ENCODE assay signal across 26 cellular contexts in the genomic region with DNA sequence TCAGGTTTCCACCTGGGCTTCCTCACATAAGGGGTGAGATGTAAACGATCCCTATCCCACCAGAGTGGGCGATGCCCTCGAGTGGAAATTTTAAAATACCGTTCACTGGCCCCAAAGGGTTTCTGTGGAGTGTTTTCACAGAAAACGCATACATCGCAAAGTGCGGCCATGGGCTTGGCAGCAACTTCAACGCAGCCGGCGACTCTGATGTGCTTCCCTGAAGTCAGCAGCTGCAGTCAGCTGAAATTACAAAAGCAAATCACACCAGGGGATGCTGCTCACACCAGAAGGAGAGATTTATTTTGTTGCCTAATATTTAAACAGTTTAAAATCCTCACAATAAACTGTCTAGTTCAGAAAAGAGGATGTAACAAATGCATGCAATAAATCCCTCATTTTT. TPM values are rescaled to one million over a fixed set of nuclear protein-coding genes. Genes with fewer than 3 reads are reported as not detected.
DNase-seq lines count a peak whose midpoint lies in the region; ATAC-seq and TF ChIP-seq lines count a peak whose summit lies in the region.
"Had no signal": no experiment of that assay in that cellular context is flagged by ENCODE, and none has a peak within 500 bp of the region (broad histone marks: within the 10 kb centered on the region; RNA-seq: fewer than 3 reads in every experiment).

No MANE protein-coding gene starts in this region.

- dilution Hi-C loops in IMR-90 (cut with HindIII; ENCODE audit: low sequenced_read_pairs, unreplicated experiment): no loop called here

- no peak overlapping the region for H4K5ac ChIP-seq in IMR-90 (ENCODE audit: low read depth, low read length)

- TF ChIP-seq RAD21 in IMR-90 (IDR thresholded peaks at IDR 0.05; ENCODE audit: low read length): no peak

- no peak overlapping the region for H3K23ac ChIP-seq in IMR-90 (ENCODE audit: low read depth, low read length)

- H2AFZ ChIP-seq in IMR-90 (replicated peaks; ENCODE audit: low read length, poor library complexity) (peak overlapping the region; percentile 68), OCI-LY7 (ENCODE audit: low read length) (no peak overlapping the region)

- no peaks in the 10 kb centered on the region for H3K9me2 ChIP-seq in OCI-LY7 (ENCODE audit: insufficient read depth, low read length)

- WGBS in IMR-90 (ENCODE audit: extremely low coverage in 2 of 2, insufficient read length in 1 of 2), 2 experiments: no CpG with 5 or more reads among the region's 10 CpGs

- H3K4ac ChIP-seq in IMR-90 (ENCODE audit: low read depth, low read length): no peak overlapping the region

- H2BK5ac ChIP-seq in IMR-90 (ENCODE audit: low read depth, low read length, poor library complexity, severe bottlenecking): no peak overlapping the region

- H3K79me1 ChIP-seq in IMR-90 (ENCODE audit: low read depth in 1 of 2, low read length in 2 of 2): no peaks in the 10 kb centered on the region

- H3K27ac ChIP-seq in BLaER1 treated with 17β-estradiol and CSF1 and Interleukin-3, amounts not matched to agents 10 nM and 100 nM: peak overlapping the region in 5 of 11 experiments; percentile 24 to 67 (median 58); a peak in 8 of 22 replicates
- no peak overlapping the region for H3K27ac ChIP-seq in IMR-90 (ENCODE audit: insufficient read depth, low read length)
- H3K27ac ChIP-seq in OCI-LY7 (ENCODE audit: low read depth, low read length, poor library complexity, severe bottlenecking): peak overlapping the region; percentile 12
- H3K27ac ChIP-seq: brain microvascular endothelial cell, esophagus muscularis mucosa, heart left ventricle, tibial artery had no signal

- peaks cover 4% of the 10 kb centered on the region for H3K9me1 ChIP-seq in IMR-90 (ENCODE audit: insufficient read depth, low read length)

- H3K14ac ChIP-seq in IMR-90 (replicated peaks; ENCODE audit: low read depth, low read length): no peak overlapping the region

- no peak overlapping the region for H2BK15ac ChIP-seq in IMR-90 (ENCODE audit: low read depth, low read length)

- no peak for DNase-seq in IMR-90
- DNase-seq in OCI-LY7 (ENCODE audit: low spot score): no peak
- peak; percentile 50 for DNase-seq in posterior vena cava (ENCODE audit: low spot score)
- DNase-seq in hippocampal formation (lab: John Stamatoyannopoulos, UW): no peak
- DNase-seq: activated CD4-positive, alpha-beta memory T cell treated with anti-CD3 and anti-CD28 coated beads, Interleukin-2, amount 10 ng/mL, durations not matched to agents 7 days and 5 days; activated CD4-positive, alpha-beta T cell treated with anti-CD3 and anti-CD28 coated beads for 1 hour; activated CD8-positive, alpha-beta memory T cell treated with anti-CD3 and anti-CD28 coated beads, Interleukin-2, amount 50 U/mL, for 4 hours; activated naive CD4-positive, alpha-beta T cell treated with anti-CD3 and anti-CD28 coated beads, Interleukin-2, amount 50 U/mL, for 16 hours; brain microvascular endothelial cell; cerebellar nuclear complex; foreskin melanocyte; GDM1; heart left ventricle; left ventricle myocardium superior; NCI-H524 treated with DMSO at 0.1 percent for 48 hours; right cardiac atrium; SHP77; stomach; T-helper 2 cell; tibial artery had no signal

- TF ChIP-seq CTCF in IMR-90 (conservative IDR thresholded peaks at IDR 0.05; ENCODE audit: low read depth, low read length) (no peak), OCI-LY7 (conservative IDR thresholded peaks at IDR 0.05; ENCODE audit: low read length) (no peak)

- no peak overlapping the region for H2BK20ac ChIP-seq in IMR-90 (ENCODE audit: low read depth, low read length)

- H3K4me2 ChIP-seq in BLaER1 treated with 17β-estradiol and CSF1 and Interleukin-3, amounts not matched to agents 10 nM and 100 nM: peak overlapping the region; percentile 71 to 81 (median 77)
- no peak overlapping the region for H3K4me2 ChIP-seq in IMR-90 (ENCODE audit: low read depth, low read length)
- no peak overlapping the region; the same call in 1 of the 2 replicates for H3K4me2 ChIP-seq in OCI-LY7 (ENCODE audit: low read length)

- no peak overlapping the region for H4K8ac ChIP-seq in IMR-90 (ENCODE audit: low read depth in 2 of 2, low read length in 2 of 2)

- no peaks in the 10 kb centered on the region for H3K9me3 ChIP-seq in BLaER1 treated with 17β-estradiol and CSF1 and Interleukin-3, amounts not matched to agents 10 nM and 100 nM (replicated peaks in 1 of 11)
- no peaks in the 10 kb centered on the region for H3K9me3 ChIP-seq in IMR-90 (ENCODE audit: control insufficient read depth, insufficient read depth, low read length)
- H3K9me3 ChIP-seq in OCI-LY7 (ENCODE audit: low read length): no peaks in the 10 kb centered on the region
- H3K9me3 ChIP-seq: esophagus muscularis mucosa, heart left ventricle, stomach, tibial artery had no signal

- no peaks in the 10 kb centered on the region for H3K36me3 ChIP-seq in BLaER1 treated with 17β-estradiol and CSF1 and Interleukin-3, amounts not matched to agents 10 nM and 100 nM
- H3K36me3 ChIP-seq in IMR-90 (ENCODE audit: control insufficient read depth, insufficient read depth, low read length) (no peaks in the 10 kb centered on the region), OCI-LY7 (ENCODE audit: insufficient read depth, low read length) (no peaks in the 10 kb centered on the region)
- H3K36me3 ChIP-seq: brain microvascular endothelial cell, esophagus muscularis mucosa, heart left ventricle, stomach, tibial artery had no signal

- H4K20me1 ChIP-seq in BLaER1 treated with 17β-estradiol and CSF1 and Interleukin-3, amounts not matched to agents 10 nM and 100 nM: no peaks in the 10 kb centered on the region
- H4K20me1 ChIP-seq in IMR-90 (ENCODE audit: insufficient read depth, low read length) (no peaks in the 10 kb centered on the region), OCI-LY7 (ENCODE audit: insufficient read depth, low read length) (no peaks in the 10 kb centered on the region)

- H4K91ac ChIP-seq in IMR-90 (ENCODE audit: insufficient read depth, low read depth, low read length): no peak overlapping the region

- H3K4me1 ChIP-seq in BLaER1 treated with 17β-estradiol and CSF1 and Interleukin-3, amounts not matched to agents 10 nM and 100 nM: peaks cover 33 to 63% (median 57%) of the 10 kb centered on the region in 10 experiments
- H3K4me1 ChIP-seq in IMR-90 (ENCODE audit: control insufficient read depth, insufficient read depth, low read length) (no peaks in the 10 kb centered on the region; the same call in 1 of the 2 replicates), OCI-LY7 (ENCODE audit: insufficient read depth, low read length, poor library complexity, severe bottlenecking) (peaks cover 5% of the 10 kb centered on the region)
- H3K4me1 ChIP-seq: esophagus muscularis mucosa, tibial artery had no signal

- BruUV-seq in IMR-90 (replicated peaks; lab: Mats Ljungman, UMichigan) (no TSS peak), OCI-LY7 (replicated peaks; lab: Mats Ljungman, UMichigan) (no TSS peak)

- H3K9ac ChIP-seq in BLaER1 treated with 17β-estradiol and CSF1 and Interleukin-3, amounts not matched to agents 10 nM and 100 nM: peak overlapping the region; percentile 3 to 68 (median 50); a peak in 15 of 22 replicates
- H3K9ac ChIP-seq in IMR-90 (ENCODE audit: low read depth, low read length): no peak overlapping the region

- H3K27me3 ChIP-seq in BLaER1 treated with 17β-estradiol and CSF1 and Interleukin-3, amounts not matched to agents 10 nM and 100 nM: peaks cover 0 to 4% (median 0%) of the 10 kb centered on the region in 11 experiments; a peak in 1 of 22 replicates
- no peaks in the 10 kb centered on the region for H3K27me3 ChIP-seq in IMR-90 (ENCODE audit: control insufficient read depth, insufficient read depth, low read length)
- H3K27me3 ChIP-seq: brain microvascular endothelial cell, heart left ventricle, stomach, tibial artery had no signal

- POLR2A ChIA-PET in IMR-90 (lab: Charles Lee; ENCODE audit: unreplicated experiment): no interaction called here
- POLR2A ChIA-PET in OCI-LY7 (lab: Charles Lee): no interaction called here

- H2BK120ac ChIP-seq in IMR-90 (ENCODE audit: low read depth, low read length): no peak overlapping the region

- H3K79me2 ChIP-seq in OCI-LY7 (ENCODE audit: insufficient read depth, low read depth, low read length): no peaks in the 10 kb centered on the region

- H3K56ac ChIP-seq in IMR-90 (ENCODE audit: extremely low read depth, insufficient read depth, low read length): no peak overlapping the region

- no peak overlapping the region for H2AK9ac ChIP-seq in IMR-90 (replicated peaks; ENCODE audit: low read depth, low read length, poor library complexity)

- ATAC-seq in IMR-90 (ENCODE audit: low read depth) (no peak), GM21528 (IDR thresholded peaks at IDR 0.05; ENCODE audit: low FRiP score, unreplicated experiment) (no peak), HG03039 (IDR thresholded peaks at IDR 0.05; ENCODE audit: unreplicated experiment) (no peak)
- ATAC-seq: heart left ventricle, left ventricle myocardium superior, right cardiac atrium had no signal

- peak overlapping the region in 2 of 10 experiments; percentile 6 to 33; a peak in 2 of 20 replicates for H3K4me3 ChIP-seq in BLaER1 treated with 17β-estradiol and CSF1 and Interleukin-3, amounts not matched to agents 10 nM and 100 nM
- H3K4me3 ChIP-seq in IMR-90 (ENCODE audit: insufficient read depth, low read depth, low read length) (no peak overlapping the region), OCI-LY7 (ENCODE audit: low read depth, low read length, poor library complexity, severe bottlenecking) (no peak overlapping the region)
- H3K4me3 ChIP-seq: esophagus muscularis mucosa, heart left ventricle, stomach, tibial artery had no signal

- intact Hi-C loops in IMR-90 (cut with micrococcal nuclease) (no loop called here), OCI-LY7 (cut with micrococcal nuclease; ENCODE audit: unreplicated experiment) (no loop called here), posterior vena cava (cut with DNase I) (no loop called here)

- no peak overlapping the region for H2AK5ac ChIP-seq in IMR-90 (ENCODE audit: low read depth, low read length)

- TF ChIP-seq POLR2A in IMR-90 (IDR thresholded peaks at IDR 0.05; ENCODE audit: low read depth, low read length): no peak

- no peak overlapping the region for H3K18ac ChIP-seq in IMR-90 (ENCODE audit: low read depth, low read length)

- CTCF ChIA-PET in IMR-90 (lab: Yijun Ruan, JAX): no interaction called here
- CTCF ChIA-PET in OCI-LY7 (lab: Charles Lee; ENCODE audit: unreplicated experiment): no interaction called here

- in situ Hi-C loops in IMR-90 (cut with MboI; ENCODE audit: low sequenced_read_pairs): no loop called here

RNA-seq across cellular contexts. Expression of a gene that starts 17.6 kb away (rescaled TPM):
- 31.9 and 35.0 TPM in 2 replicates for total RNA-seq in IMR-90 (2012; rRNA removed)
- polyA plus RNA-seq in IMR-90 (2012; rRNA removed): 27.7 and 35.7 TPM in 2 replicates
- polyA plus RNA-seq in IMR-90 (2012; cell fraction: cytosol; rRNA removed): 20.7 and 31.6 TPM in 2 replicates
- polyA plus RNA-seq in IMR-90 (2012; cell fraction: nucleus; rRNA removed; ENCODE audit: low replicate concordance): 39.1 and 85.9 TPM in 2 replicates
- total RNA-seq in OCI-LY7 (2014; rRNA removed; shearing (Covaris generic)): 22.4 and 22.5 TPM in 2 replicates
- 20.9 and 25.5 TPM in 2 replicates for total RNA-seq in OCI-LY7 (2022)
- 10 to 100 TPM; 18.1 to 21.9 TPM for total RNA-seq in posterior vena cava

RNA-seq across cellular contexts. Expression of a gene that starts 44.6 kb away (rescaled TPM):
- total RNA-seq in IMR-90 (2012; rRNA removed): 152 and 202 TPM in 2 replicates
- polyA plus RNA-seq in IMR-90 (2012; rRNA removed): 156 and 176 TPM in 2 replicates
- polyA plus RNA-seq in IMR-90 (2012; cell fraction: cytosol; rRNA removed): 138 and 201 TPM in 2 replicates
- polyA plus RNA-seq in IMR-90 (2012; cell fraction: nucleus; rRNA removed; ENCODE audit: low replicate concordance): 60.7 and 89.8 TPM in 2 replicates
- total RNA-seq in OCI-LY7 (2014; rRNA removed; shearing (Covaris generic)): 80.2 and 85.1 TPM in 2 replicates
- 63.9 and 68.8 TPM in 2 replicates for total RNA-seq in OCI-LY7 (2022)
- total RNA-seq in posterior vena cava: 10 to 100 TPM; 38.2 to 40.1 TPM

RNA-seq across cellular contexts. Expression of a gene that starts 44.7 kb away (rescaled TPM):
- total RNA-seq in IMR-90 (2012; rRNA removed) (8.9 and 9.1 TPM in 2 replicates), OCI-LY7 (2022) (34.2 and 38.2 TPM in 2 replicates), posterior vena cava (1 to 10 TPM in 1 of 2 donors, under 1 TPM in 1; 0.62 to 1.4 TPM)
- polyA plus RNA-seq in IMR-90 (2012; rRNA removed): 9.4 and 10.1 TPM in 2 replicates
- 1.4 and 4.8 TPM in 2 replicates for polyA plus RNA-seq in IMR-90 (2012; cell fraction: cytosol; rRNA removed)
- polyA plus RNA-seq in IMR-90 (2012; cell fraction: nucleus; rRNA removed; ENCODE audit: low replicate concordance): 20.8 and 44.5 TPM in 2 replicates
- total RNA-seq in OCI-LY7 (2014; rRNA removed; shearing (Covaris generic)): 25.2 and 34.0 TPM in 2 replicates
- total RNA-seq: esophagus muscularis mucosa had no signal

RNA-seq across cellular contexts. Expression of a gene that starts 54.1 kb away (rescaled TPM):
- total RNA-seq in IMR-90 (2012; rRNA removed) (0.18 and 0.28 TPM in 2 replicates), OCI-LY7 (2022) (not detected in 2 replicates), posterior vena cava (under 1 TPM; 0.33 to 0.60 TPM)
- 0.86 and 1.7 TPM in 2 replicates for polyA plus RNA-seq in IMR-90 (2012; rRNA removed)
- polyA plus RNA-seq in IMR-90 (2012; cell fraction: cytosol; rRNA removed): 0.90 and 1.4 TPM in 2 replicates
- polyA plus RNA-seq in IMR-90 (2012; cell fraction: nucleus; rRNA removed; ENCODE audit: low replicate concordance): 1.0 and 1.1 TPM in 2 replicates
- not detected in 2 replicates for total RNA-seq in OCI-LY7 (2014; rRNA removed; shearing (Covaris generic))
- total RNA-seq: dermis microvascular lymphatic vessel endothelial cell, heart left ventricle, left ventricle myocardium superior, myocyte, right cardiac atrium had no signal
- polyA plus RNA-seq: right cardiac atrium had no signal

Comparison
In these comparisons a context has a peak if more than half of its experiments do, and no peak if none do; other contexts are left out.
1. H3K4me2 ChIP-seq: peak in BLaER1 treated with 17β-estradiol and CSF1 and Interleukin-3, amounts not matched to agents 10 nM and 100 nM (11 of 11); none in IMR-90 (single experiment) and OCI-LY7 (single experiment).